Comparison of ENCODE assay signal across 1 cellular context in genomic region chr10:113566888-113567287, GRCh38.
A peak's percentile ranks its signal among the peaks of the same experiment; 100 is the strongest.
TF ChIP-seq lines count a peak whose summit lies in the region.

No MANE protein-coding gene starts in this region.

TF ChIP-seq in liver, 16 proteins besides CTCF, POLR2A, EP300 and RAD21 (continued from another document):
- TF ChIP-seq, protein P1, sequence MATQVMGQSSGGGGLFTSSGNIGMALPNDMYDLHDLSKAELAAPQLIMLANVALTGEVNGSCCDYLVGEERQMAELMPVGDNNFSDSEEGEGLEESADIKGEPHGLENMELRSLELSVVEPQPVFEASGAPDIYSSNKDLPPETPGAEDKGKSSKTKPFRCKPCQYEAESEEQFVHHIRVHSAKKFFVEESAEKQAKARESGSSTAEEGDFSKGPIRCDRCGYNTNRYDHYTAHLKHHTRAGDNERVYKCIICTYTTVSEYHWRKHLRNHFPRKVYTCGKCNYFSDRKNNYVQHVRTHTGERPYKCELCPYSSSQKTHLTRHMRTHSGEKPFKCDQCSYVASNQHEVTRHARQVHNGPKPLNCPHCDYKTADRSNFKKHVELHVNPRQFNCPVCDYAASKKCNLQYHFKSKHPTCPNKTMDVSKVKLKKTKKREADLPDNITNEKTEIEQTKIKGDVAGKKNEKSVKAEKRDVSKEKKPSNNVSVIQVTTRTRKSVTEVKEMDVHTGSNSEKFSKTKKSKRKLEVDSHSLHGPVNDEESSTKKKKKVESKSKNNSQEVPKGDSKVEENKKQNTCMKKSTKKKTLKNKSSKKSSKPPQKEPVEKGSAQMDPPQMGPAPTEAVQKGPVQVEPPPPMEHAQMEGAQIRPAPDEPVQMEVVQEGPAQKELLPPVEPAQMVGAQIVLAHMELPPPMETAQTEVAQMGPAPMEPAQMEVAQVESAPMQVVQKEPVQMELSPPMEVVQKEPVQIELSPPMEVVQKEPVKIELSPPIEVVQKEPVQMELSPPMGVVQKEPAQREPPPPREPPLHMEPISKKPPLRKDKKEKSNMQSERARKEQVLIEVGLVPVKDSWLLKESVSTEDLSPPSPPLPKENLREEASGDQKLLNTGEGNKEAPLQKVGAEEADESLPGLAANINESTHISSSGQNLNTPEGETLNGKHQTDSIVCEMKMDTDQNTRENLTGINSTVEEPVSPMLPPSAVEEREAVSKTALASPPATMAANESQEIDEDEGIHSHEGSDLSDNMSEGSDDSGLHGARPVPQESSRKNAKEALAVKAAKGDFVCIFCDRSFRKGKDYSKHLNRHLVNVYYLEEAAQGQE (IDR thresholded peaks at IDR 0.05), result no peak
- TF ChIP-seq FOXA2 (IDR thresholded peaks at IDR 0.05) (peak; percentile 96), ZBTB33 (IDR thresholded peaks at IDR 0.05) (peak; percentile 12), RXRA (IDR thresholded peaks at IDR 0.05) (peak; percentile 59 to 71), HNF4A (conservative IDR thresholded peaks at IDR 0.05) (peak; percentile 87 to 93), HNF4G (IDR thresholded peaks at IDR 0.05) (peak; percentile 30), YY1 (IDR thresholded peaks at IDR 0.05) (no peak), ATF3 (IDR thresholded peaks at IDR 0.05) (peak; percentile 79), NR2F2 (IDR thresholded peaks at IDR 0.05) (no peak), EGR1 (IDR thresholded peaks at IDR 0.05; ENCODE audit: low read depth in 2 of 2) (no peak), TAF1 (conservative IDR thresholded peaks at IDR 0.05) (no peak), SP1 (IDR thresholded peaks at IDR 0.05) (peak; percentile 65)
- TF ChIP-seq, protein P2, sequence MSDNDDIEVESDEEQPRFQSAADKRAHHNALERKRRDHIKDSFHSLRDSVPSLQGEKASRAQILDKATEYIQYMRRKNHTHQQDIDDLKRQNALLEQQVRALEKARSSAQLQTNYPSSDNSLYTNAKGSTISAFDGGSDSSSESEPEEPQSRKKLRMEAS (IDR thresholded peaks at IDR 0.05), result no peak
